2 cellular contexts compared by ENCODE assay signal in the genomic region with DNA sequence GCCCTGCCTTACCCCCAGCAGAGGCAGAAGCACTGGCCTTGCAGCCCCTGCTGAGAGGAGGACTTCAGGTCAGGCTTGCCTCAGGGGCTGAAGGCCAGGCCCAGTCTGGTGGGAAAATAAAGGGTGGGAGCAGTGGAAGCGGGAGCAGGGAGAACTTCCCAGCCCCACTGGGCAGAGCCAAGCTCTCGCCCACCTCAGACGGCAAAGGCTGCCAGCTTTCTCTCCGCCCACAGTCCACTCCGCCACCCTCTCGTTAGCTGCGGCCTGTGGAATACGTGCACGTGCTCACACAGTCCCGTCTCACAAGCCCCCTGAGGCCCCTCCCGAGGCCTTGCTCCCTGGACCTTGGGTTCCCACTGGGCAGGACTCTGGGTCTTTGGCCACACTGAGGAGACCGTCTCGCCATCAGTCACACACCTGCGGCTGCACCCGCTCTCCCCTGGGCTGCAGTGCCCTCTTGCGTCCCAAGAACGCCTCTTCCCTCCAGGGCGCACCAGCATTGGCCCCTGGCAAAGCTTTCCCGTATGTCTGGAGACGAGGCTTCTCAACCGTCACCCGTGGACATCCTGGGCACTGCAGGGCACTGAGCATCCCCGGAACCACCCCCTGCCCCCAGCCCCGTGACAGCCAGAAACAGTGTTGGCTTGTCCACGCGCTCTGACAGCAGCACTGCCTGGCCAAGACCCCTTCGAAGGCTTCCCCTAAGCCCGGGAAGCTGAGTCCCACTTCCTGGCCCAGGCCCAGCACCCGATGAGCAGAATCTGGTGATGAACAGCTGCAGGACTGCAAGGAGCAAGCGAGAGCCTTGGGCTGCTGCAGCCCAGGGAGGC.
TF ChIP-seq lines count a peak whose summit lies in the region.

No MANE protein-coding gene starts in this region.

TF ChIP-seq in IMR-90, 13 proteins besides CTCF, POLR2A, EP300 and RAD21:
- TF ChIP-seq MAZ (IDR thresholded peaks at IDR 0.05; ENCODE audit: borderline replicate concordance, low read depth, low read length) (peak; percentile 32; the same call in 1 of the 2 replicates), CEBPB (IDR thresholded peaks at IDR 0.05; ENCODE audit: low read depth, low read length) (no peak), SMC3 (IDR thresholded peaks at IDR 0.05; ENCODE audit: low read depth, low read length) (peak; percentile 49)

TF ChIP-seq in neural cell, 6 proteins besides CTCF, POLR2A, EP300 and RAD21:
- TF ChIP-seq SMC3 (conservative IDR thresholded peaks at IDR 0.05; ENCODE audit: poor library complexity) (peak; percentile 75), MXI1 (conservative IDR thresholded peaks at IDR 0.05; ENCODE audit: poor library complexity, severe bottlenecking) (no peak)
TF ChIP-seq in neural cell: peak in this region for 1.
